1 cellular context compared by ENCODE assay signal in genomic region chr13:72727417-72728289, GRCh38.
TF ChIP-seq lines count a peak whose summit lies in the region.

Gene BORA (plus strand): TSS chr13:72727923. CDS start chr13:72728941, 1,018 bp downstream.
Gene MZT1 (minus strand): TSS chr13:72727629. CDS start chr13:72727602, 27 bp downstream.

TF ChIP-seq in HepG2, 621 proteins besides CTCF, POLR2A, EP300 and RAD21 (continued from another document and continues in another):
- TF ChIP-seq PRDM4 (CRISPR knock-in tag; IDR thresholded peaks at IDR 0.05; ENCODE audit: borderline replicate concordance): no peak; the same call in 1 of the 2 replicates
- peak; percentile 11; the same call in 1 of the 2 replicates for TF ChIP-seq ZNF563 (CRISPR knock-in tag; IDR thresholded peaks at IDR 0.05)
- no peak for TF ChIP-seq ZNF121 (CRISPR knock-in tag; IDR thresholded peaks at IDR 0.05)
- peak; percentile 40; the same call in 1 of the 2 replicates for TF ChIP-seq MED13 (CRISPR knock-in tag; IDR thresholded peaks at IDR 0.05)
- no peak for TF ChIP-seq ETV6 (CRISPR knock-in tag; conservative IDR thresholded peaks at IDR 0.05)
- TF ChIP-seq SIX4 (CRISPR knock-in tag; IDR thresholded peaks at IDR 0.05): peak; percentile 24; the same call in 1 of the 2 replicates
- peak; percentile 83 for TF ChIP-seq KDM5B (CRISPR knock-in tag; IDR thresholded peaks at IDR 0.05; ENCODE audit: borderline replicate concordance)
- TF ChIP-seq ZSCAN12 (CRISPR knock-in tag; IDR thresholded peaks at IDR 0.05): peak; percentile 79; the same call in 1 of the 2 replicates
- TF ChIP-seq EZH2 (conservative IDR thresholded peaks at IDR 0.05; ENCODE audit: low read depth, low read length): no peak
- no peak for TF ChIP-seq NONO (IDR thresholded peaks at IDR 0.05)
- peak; percentile 70 for TF ChIP-seq NONO (CRISPR knock-in tag; conservative IDR thresholded peaks at IDR 0.05)
- TF ChIP-seq NCOA2 (CRISPR knock-in tag; IDR thresholded peaks at IDR 0.05): no peak; the same call in 1 of the 2 replicates
- peak; percentile 16; the same call in 1 of the 2 replicates for TF ChIP-seq KLF9 (CRISPR knock-in tag; IDR thresholded peaks at IDR 0.05; ENCODE audit: low read depth)
- no peak for TF ChIP-seq ZBED4 (CRISPR knock-in tag; IDR thresholded peaks at IDR 0.05; ENCODE audit: borderline replicate concordance)
- no peak for TF ChIP-seq CERS6 (CRISPR knock-in tag; IDR thresholded peaks at IDR 0.05)
- no peak for TF ChIP-seq HMG20B (CRISPR knock-in tag; conservative IDR thresholded peaks at IDR 0.05)
- TF ChIP-seq PATZ1 (CRISPR knock-in tag; IDR thresholded peaks at IDR 0.05): peak; percentile 65
- peak; percentile 73; the same call in 1 of the 2 replicates for TF ChIP-seq ZNF503 (CRISPR knock-in tag; IDR thresholded peaks at IDR 0.05)
- TF ChIP-seq GTF2F1 (IDR thresholded peaks at IDR 0.05; ENCODE audit: low read length): no peak
- no peak for TF ChIP-seq MIER3 (CRISPR knock-in tag; IDR thresholded peaks at IDR 0.05; ENCODE audit: borderline replicate concordance)
- no peak for TF ChIP-seq SMAD9 (CRISPR knock-in tag; IDR thresholded peaks at IDR 0.05)
- TF ChIP-seq CREB1 (IDR thresholded peaks at IDR 0.05): peak; percentile 80
- TF ChIP-seq CREB1 (CRISPR knock-in tag; IDR thresholded peaks at IDR 0.05): peak; percentile 89
- TF ChIP-seq SSRP1 (CRISPR knock-in tag; IDR thresholded peaks at IDR 0.05): no peak
- peak; percentile 97 for TF ChIP-seq GMEB2 (CRISPR knock-in tag; IDR thresholded peaks at IDR 0.05; ENCODE audit: low read depth)
- TF ChIP-seq MAX (IDR thresholded peaks at IDR 0.05): peak; percentile 99
- no peak for TF ChIP-seq RORA (CRISPR knock-in tag; IDR thresholded peaks at IDR 0.05)
- peak; percentile 89 for TF ChIP-seq THAP11 (CRISPR knock-in tag; IDR thresholded peaks at IDR 0.05)
- TF ChIP-seq ATF3 (CRISPR knock-in tag; IDR thresholded peaks at IDR 0.05): no peak
- 0 out of 2 replicates have a peak, but pooled peaks have one; percentile 58 for TF ChIP-seq RARG (CRISPR knock-in tag; IDR thresholded peaks at IDR 0.05; ENCODE audit: low read depth)
- TF ChIP-seq ZNF292 (CRISPR knock-in tag; IDR thresholded peaks at IDR 0.05; ENCODE audit: borderline replicate concordance, low read depth): no peak; the same call in 1 of the 2 replicates
- peak; percentile 99 for TF ChIP-seq ZNF780A (CRISPR knock-in tag; IDR thresholded peaks at IDR 0.05)
- no peak for TF ChIP-seq HNRNPUL1 (IDR thresholded peaks at IDR 0.05; ENCODE audit: low read depth, low read length)
- TF ChIP-seq FOXJ3 (CRISPR knock-in tag; IDR thresholded peaks at IDR 0.05; ENCODE audit: borderline replicate concordance): no peak
- no peak for TF ChIP-seq ZBTB26 (CRISPR knock-in tag; IDR thresholded peaks at IDR 0.05; ENCODE audit: borderline replicate concordance)
- TF ChIP-seq ZNF251 (CRISPR knock-in tag; IDR thresholded peaks at IDR 0.05): no peak
- no peak; the same call in 1 of the 2 replicates for TF ChIP-seq LBX2 (CRISPR knock-in tag; IDR thresholded peaks at IDR 0.05; ENCODE audit: borderline replicate concordance)
- TF ChIP-seq MTF1 (CRISPR knock-in tag; IDR thresholded peaks at IDR 0.05): no peak
- no peak for TF ChIP-seq ZNF275 (CRISPR knock-in tag; IDR thresholded peaks at IDR 0.05; ENCODE audit: borderline replicate concordance)
- peak; percentile 34; the same call in 1 of the 2 replicates for TF ChIP-seq IRF1 (CRISPR knock-in tag; IDR thresholded peaks at IDR 0.05; ENCODE audit: low read depth)
- TF ChIP-seq SP5 (CRISPR knock-in tag; IDR thresholded peaks at IDR 0.05; ENCODE audit: borderline replicate concordance, low read depth): no peak
- TF ChIP-seq U2AF2 (IDR thresholded peaks at IDR 0.05; ENCODE audit: low read depth, low read length): no peak
- peak; percentile 20; the same call in 1 of the 2 replicates for TF ChIP-seq ZNF263 (CRISPR knock-in tag; IDR thresholded peaks at IDR 0.05)
- no peak for TF ChIP-seq SKI (IDR thresholded peaks at IDR 0.05; ENCODE audit: partially characterized antibody)
- no peak for TF ChIP-seq MAFK (conservative IDR thresholded peaks at IDR 0.05 in 1 of 2, IDR thresholded peaks at IDR 0.05 in 1 of 2; ENCODE audit: low read length in 2 of 2)
- TF ChIP-seq THYN1 (CRISPR knock-in tag; IDR thresholded peaks at IDR 0.05; ENCODE audit: borderline replicate concordance, low read depth): no peak
- TF ChIP-seq ZNF766 (CRISPR knock-in tag; IDR thresholded peaks at IDR 0.05; ENCODE audit: borderline replicate concordance): peak; percentile 92; the same call in 1 of the 2 replicates
